10 cellular contexts compared by ENCODE assay signal in the genomic region with DNA sequence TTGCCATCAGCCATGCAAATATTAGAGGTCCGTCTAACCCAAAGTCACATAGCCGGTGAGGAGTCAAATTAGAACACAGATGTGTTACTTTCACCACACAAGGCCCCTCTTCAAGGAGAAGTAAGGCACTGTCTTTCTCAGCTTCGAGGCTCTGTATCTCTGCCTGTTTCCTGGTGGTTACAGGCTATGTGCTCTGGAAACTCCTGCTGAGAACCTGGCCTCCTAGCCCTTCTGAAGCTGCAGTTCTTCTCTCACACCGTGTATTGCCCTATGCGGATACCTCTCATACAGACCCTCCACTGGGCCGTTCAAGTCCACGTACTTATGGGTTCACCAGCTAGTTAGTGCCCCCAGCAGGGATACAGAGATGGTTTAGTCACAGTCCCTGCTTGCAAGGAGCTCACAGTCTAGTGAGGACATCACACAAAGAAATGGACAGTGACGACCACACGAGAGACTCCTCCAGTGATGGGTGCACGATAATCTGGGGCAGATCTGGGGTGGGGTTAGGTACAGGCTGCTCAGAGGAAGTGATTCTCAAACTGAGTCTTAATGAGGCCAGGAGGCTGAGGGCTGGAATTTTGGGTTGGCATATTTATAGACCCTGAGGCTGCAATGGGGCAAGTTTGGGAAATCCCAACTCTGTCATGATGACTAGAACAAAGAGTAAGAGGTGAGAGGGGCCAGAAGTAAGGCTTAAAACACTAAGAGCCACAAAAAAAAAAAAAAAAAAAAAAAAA. TPM values are rescaled to one million over a fixed set of nuclear protein-coding genes. Genes with fewer than 3 reads are reported as not detected.
DNase-seq lines count a peak whose midpoint lies in the region; ATAC-seq and TF ChIP-seq lines count a peak whose summit lies in the region.
"Had no signal": no experiment of that assay in that cellular context is flagged by ENCODE, and none has a peak within 500 bp of the region (broad histone marks: within the 10 kb centered on the region; RNA-seq: fewer than 3 reads in every experiment).

No MANE protein-coding gene starts in this region.

- H3F3A ChIP-seq in SU-DHL-6 (ENCODE audit: insufficient read depth), result peaks cover 6% of the 10 kb centered on the region; the same call in 1 of the 2 replicates

- no peak overlapping the region for H2AFZ ChIP-seq in SU-DHL-6 (ENCODE audit: low read depth, low read length, severe bottlenecking)

- no peak for TF ChIP-seq CTCF in SU-DHL-6 (IDR thresholded peaks at IDR 0.05; ENCODE audit: insufficient read depth, low read length, poor library complexity, severe bottlenecking)

- H3K27ac Mint-ChIP-seq in activated naive CD4-positive, alpha-beta T cell treated with anti-CD3 and anti-CD28 coated beads, Interleukin-2, amount 50 U/mL, for 72 hours, result peak overlapping the region; percentile 17 to 86
- peak overlapping the region; percentile 76 for H3K27ac Mint-ChIP-seq in stimulated activated naive CD8-positive, alpha-beta T cell treated with anti-CD3 and anti-CD28 coated beads, Interleukin-15, Interleukin-2, amounts not matched to agents 100 ng/mL and 50 ng/mL, for 24 hours

- H3K4me3 Mint-ChIP-seq in stimulated activated naive CD8-positive, alpha-beta T cell treated with anti-CD3 and anti-CD28 coated beads, Interleukin-15, Interleukin-2, amounts not matched to agents 100 ng/mL and 50 ng/mL, for 24 hours, result peak overlapping the region; percentile 52
- H3K4me3 Mint-ChIP-seq: neural crest cell had no signal

- peak overlapping the region; percentile 20; the same call in 1 of the 2 replicates for H3K9ac ChIP-seq in SU-DHL-6 (ENCODE audit: low read length)

- H3K27me3 ChIP-seq in SU-DHL-6 (ENCODE audit: low read length) (no peaks in the 10 kb centered on the region), SJCRH30 (no peaks in the 10 kb centered on the region)
- H3K27me3 ChIP-seq: BLaER1 treated with 17β-estradiol and CSF1 and Interleukin-3, amounts not matched to agents 10 nM and 100 nM had no signal

- ATAC-seq in activated naive CD4-positive, alpha-beta T cell treated with anti-CD3 and anti-CD28 coated beads, Interleukin-2, amount 50 U/mL, for 72 hours, result peak; percentile 82 to 84
- ATAC-seq in HG02678 (IDR thresholded peaks at IDR 0.05; ENCODE audit: unreplicated experiment), result peak; percentile 73

- H3K9me3 ChIP-seq in SU-DHL-6 (ENCODE audit: insufficient read depth, low read length), result no peaks in the 10 kb centered on the region
- H3K9me3 ChIP-seq in SJCRH30 (replicated peaks), result no peaks in the 10 kb centered on the region
- H3K9me3 ChIP-seq: BLaER1 treated with 17β-estradiol and CSF1 and Interleukin-3, amounts not matched to agents 10 nM and 100 nM had no signal

- no peak overlapping the region for H3K4me3 ChIP-seq in SU-DHL-6 (ENCODE audit: insufficient read depth, low read length, poor library complexity, severe bottlenecking)
- H3K4me3 ChIP-seq in SJCRH30, result no peak overlapping the region
- H3K4me3 ChIP-seq: BLaER1 treated with 17β-estradiol and CSF1 and Interleukin-3, amounts not matched to agents 10 nM and 100 nM had no signal

- DNase-seq in activated naive CD4-positive, alpha-beta T cell treated with anti-CD3 and anti-CD28 coated beads, Interleukin-2, amount 50 U/mL, for 72 hours (ENCODE audit: low spot score in 2 of 2), result peak in 1 of 2 donors; percentile 18
- no peak for DNase-seq in activated naive CD4-positive, alpha-beta T cell (lab: John Stamatoyannopoulos, UW)
- DNase-seq in SJCRH30 (no peak), NCI-H345 treated with DMSO at 0.1 percent for 48 hours (lab: John Stamatoyannopoulos, UW; ENCODE audit: unreplicated experiment) (no peak), COLO668 (lab: John Stamatoyannopoulos, UW; ENCODE audit: unreplicated experiment) (no peak)

- H3K79me2 ChIP-seq in SU-DHL-6 (ENCODE audit: insufficient read depth, low read length), result no peaks in the 10 kb centered on the region

- no peaks in the 10 kb centered on the region for H3K4me1 ChIP-seq in SJCRH30

- H3K9me2 ChIP-seq in SU-DHL-6 (replicated peaks; ENCODE audit: insufficient read depth, low read length), result no peaks in the 10 kb centered on the region

- H3K9me3 Mint-ChIP-seq in activated naive CD4-positive, alpha-beta T cell treated with anti-CD3 and anti-CD28 coated beads, Interleukin-2, amount 50 U/mL, for 72 hours, result no peaks in the 10 kb centered on the region
- H3K9me3 Mint-ChIP-seq in stimulated activated naive CD8-positive, alpha-beta T cell treated with anti-CD3 and anti-CD28 coated beads, Interleukin-15, Interleukin-2, amounts not matched to agents 100 ng/mL and 50 ng/mL, for 24 hours, result no peaks in the 10 kb centered on the region
- H3K9me3 Mint-ChIP-seq: neural crest cell had no signal

- no peaks in the 10 kb centered on the region for H3K36me3 Mint-ChIP-seq in activated naive CD4-positive, alpha-beta T cell treated with anti-CD3 and anti-CD28 coated beads, Interleukin-2, amount 50 U/mL, for 72 hours
- no peaks in the 10 kb centered on the region for H3K36me3 Mint-ChIP-seq in stimulated activated naive CD8-positive, alpha-beta T cell treated with anti-CD3 and anti-CD28 coated beads, Interleukin-15, Interleukin-2, amounts not matched to agents 100 ng/mL and 50 ng/mL, for 24 hours (ENCODE audit: low read depth)

- no peaks in the 10 kb centered on the region for H3K27me3 Mint-ChIP-seq in stimulated activated naive CD8-positive, alpha-beta T cell treated with anti-CD3 and anti-CD28 coated beads, Interleukin-15, Interleukin-2, amounts not matched to agents 100 ng/mL and 50 ng/mL, for 24 hours

- H3K27ac ChIP-seq in SU-DHL-6 (ENCODE audit: low read depth, low read length) (peak overlapping the region; percentile 64), SJCRH30 (no peak overlapping the region)

- H3K4me1 Mint-ChIP-seq in stimulated activated naive CD8-positive, alpha-beta T cell treated with anti-CD3 and anti-CD28 coated beads, Interleukin-15, Interleukin-2, amounts not matched to agents 100 ng/mL and 50 ng/mL, for 24 hours (ENCODE audit: low read depth), result peaks cover 37% of the 10 kb centered on the region

- H3K4me2 ChIP-seq in SU-DHL-6 (ENCODE audit: low read depth, low read length, poor library complexity, severe bottlenecking), result peak overlapping the region; percentile 22

- H3K36me3 ChIP-seq in SU-DHL-6 (ENCODE audit: low read length) (no peaks in the 10 kb centered on the region), SJCRH30 (no peaks in the 10 kb centered on the region)

- no peaks in the 10 kb centered on the region for H4K20me1 ChIP-seq in SU-DHL-6 (ENCODE audit: low read depth, low read length)

RNA-seq across cellular contexts. Expression of a gene that starts 22.8 kb away (rescaled TPM):
- total RNA-seq in activated naive CD4-positive, alpha-beta T cell treated with anti-CD3 and anti-CD28 coated beads, Interleukin-2, amount 50 U/mL, for 72 hours, result 10 to 100 TPM; 30.9 to 33.4 TPM
- 62.4 and 65.9 TPM in 2 replicates for total RNA-seq in SJCRH30 (2014; rRNA removed; shearing (Covaris generic))

RNA-seq across cellular contexts. Expression of a gene that starts 28.8 kb away (rescaled TPM):
- total RNA-seq in activated naive CD4-positive, alpha-beta T cell treated with anti-CD3 and anti-CD28 coated beads, Interleukin-2, amount 50 U/mL, for 72 hours, result 1,000 to 10,000 TPM; 1,409 to 1,417 TPM
- 3,637 and 3,779 TPM in 2 replicates for total RNA-seq in SJCRH30 (2014; rRNA removed; shearing (Covaris generic))

RNA-seq across cellular contexts. Expression of a gene that starts 57.8 kb away (rescaled TPM):
- 10 to 100 TPM; 68.6 to 94.7 TPM for total RNA-seq in activated naive CD4-positive, alpha-beta T cell treated with anti-CD3 and anti-CD28 coated beads, Interleukin-2, amount 50 U/mL, for 72 hours
- 50.2 and 53.1 TPM in 2 replicates for total RNA-seq in SJCRH30 (2014; rRNA removed; shearing (Covaris generic))
